ENCODE assay signal across 26 cellular contexts in genomic region chr1:41056907-41057306, GRCh38. TPM values are rescaled to one million over a fixed set of nuclear protein-coding genes. Genes with fewer than 3 reads are reported as not detected.
"Had no signal": no experiment of that assay in that cellular context is flagged by ENCODE, and none has a peak within 500 bp of the region (broad histone marks: within the 10 kb centered on the region; RNA-seq: fewer than 3 reads in every experiment).

No MANE protein-coding gene starts in this region.

- H3K27me3 Mint-ChIP-seq: naive thymus-derived CD4-positive, alpha-beta T cell; natural killer cell treated with Interleukin-12 subunit alpha and Interleukin-12 subunit beta and Interleukin-15 and Interleukin-18, amount 100 ng/mL, for 72 hours; progenitor cell of endocrine pancreas; stimulated activated naive B cell treated with anti-CD40 and anti-IgM and Interleukin-4, amounts not matched to agents 10 μg/mL and 1 μg/mL and 100 μg/mL, for 72 hours had no signal

- H3K27ac Mint-ChIP-seq: naive thymus-derived CD4-positive, alpha-beta T cell; natural killer cell treated with Interleukin-12 subunit alpha and Interleukin-12 subunit beta and Interleukin-15 and Interleukin-18, amount 100 ng/mL, for 72 hours; progenitor cell of endocrine pancreas; stimulated activated naive B cell treated with anti-CD40 and anti-IgM and Interleukin-4, amounts not matched to agents 10 μg/mL and 1 μg/mL and 100 μg/mL, for 72 hours had no signal

- H3K4me1 Mint-ChIP-seq: naive thymus-derived CD4-positive, alpha-beta T cell had no signal

- H3K36me3 ChIP-seq: ovary, right lobe of liver, vagina had no signal

- DNase-seq: hippocampal formation; islet precursor cell; left ventricle myocardium inferior; midbrain; mucosa of descending colon; naive thymus-derived CD4-positive, alpha-beta T cell; ovary; right lobe of liver; stimulated activated CD4-positive, alpha-beta T cell treated with anti-CD3 and anti-CD28 coated beads, Interleukin-12 subunit alpha, Interleukin-12 subunit beta, amount 100 ng/mL, for 4 hours; stimulated activated CD4-positive, alpha-beta T cell treated with anti-CD3 and anti-CD28 coated beads, Interleukin-15, amount 100 ng/mL, for 24 hours; stimulated activated CD4-positive, alpha-beta T cell treated with anti-CD3 and anti-CD28 coated beads, Interleukin-2, amount 100 ng/mL, for 24 hours; stimulated activated CD4-positive, alpha-beta T cell treated with anti-CD3 and anti-CD28 coated beads, Interleukin-4, amount 100 ng/mL, for 1 hour; stimulated activated naive B cell treated with anti-CD40 and anti-IgM and Interleukin-4, amounts not matched to agents 10 μg/mL and 1 μg/mL and 100 μg/mL, for 72 hours; stimulated activated naive CD8-positive, alpha-beta T cell treated with anti-CD3 and anti-CD28 coated beads, Interleukin-15, Interleukin-2, amounts not matched to agents 100 U/mL and 50 U/mL, for 24 hours; stomach; testis; thyroid gland; transverse colon; upper lobe of left lung had no signal

- H3K4me1 ChIP-seq: left ventricle myocardium inferior, right atrium auricular region, right lobe of liver, stomach, testis, thyroid gland, transverse colon, upper lobe of left lung, vagina had no signal

- H3K4me3 Mint-ChIP-seq: naive thymus-derived CD4-positive, alpha-beta T cell; natural killer cell treated with Interleukin-12 subunit alpha and Interleukin-12 subunit beta and Interleukin-15 and Interleukin-18, amount 100 ng/mL, for 72 hours; stimulated activated naive B cell treated with anti-CD40 and anti-IgM and Interleukin-4, amounts not matched to agents 10 μg/mL and 1 μg/mL and 100 μg/mL, for 72 hours had no signal

- H3K4me3 ChIP-seq: left ventricle myocardium inferior, lung, mucosa of descending colon, ovary, right atrium auricular region, right lobe of liver, skin epidermis, stomach, testis, thyroid gland, transverse colon, upper lobe of left lung, vagina had no signal

- H3K9me3 ChIP-seq: mucosa of descending colon, ovary, right atrium auricular region, right lobe of liver, testis, thyroid gland, transverse colon, upper lobe of left lung, vagina had no signal

- ATAC-seq: mucosa of descending colon; naive thymus-derived CD4-positive, alpha-beta T cell; natural killer cell treated with Interleukin-12 subunit alpha and Interleukin-12 subunit beta and Interleukin-15 and Interleukin-18, amount 100 ng/mL, for 72 hours; right lobe of liver; stimulated activated naive B cell treated with anti-CD40 and anti-IgM and Interleukin-4, amounts not matched to agents 10 μg/mL and 1 μg/mL and 100 μg/mL, for 72 hours; stimulated activated naive CD8-positive, alpha-beta T cell treated with anti-CD3 and anti-CD28 coated beads, Interleukin-15, Interleukin-2, amounts not matched to agents 100 U/mL and 50 U/mL, for 24 hours had no signal

- H3K27ac ChIP-seq: left ventricle myocardium inferior, ovary, right atrium auricular region, right lobe of liver, skin epidermis, stomach, testis, thyroid gland, transverse colon, upper lobe of left lung, vagina had no signal

- H3K27me3 ChIP-seq: ovary, right atrium auricular region, right lobe of liver, stomach, testis, thyroid gland, transverse colon, upper lobe of left lung, vagina had no signal

- H3K9me3 Mint-ChIP-seq: natural killer cell treated with Interleukin-12 subunit alpha and Interleukin-12 subunit beta and Interleukin-15 and Interleukin-18, amount 100 ng/mL, for 72 hours had no signal

RNA-seq across cellular contexts. Expression of gene SLFNL1, which starts 35.4 kb away (rescaled TPM):
- total RNA-seq: kidney epithelial cell had no signal
